Comparison of ENCODE assay signal across 19 cellular contexts in genomic region chr2:241728627-241729026, GRCh38. TPM values are rescaled to one million over a fixed set of nuclear protein-coding genes. Genes with fewer than 3 reads are reported as not detected.
A peak's percentile ranks its signal among the peaks of the same experiment; 100 is the strongest.
DNase-seq lines count a peak whose midpoint lies in the region; ATAC-seq, FAIRE-seq and TF ChIP-seq lines count a peak whose summit lies in the region.
"Had no signal": no experiment of that assay in that cellular context is flagged by ENCODE, and none has a peak within 500 bp of the region (broad histone marks: within the 10 kb centered on the region; RNA-seq: fewer than 3 reads in every experiment).

No MANE protein-coding gene starts in this region.

- H2AFZ ChIP-seq in endothelial cell of umbilical vein (ENCODE audit: low read depth, low read length): peak overlapping the region; percentile 8

- FAIRE-seq in D721Med (lab: Jason Lieb, UNC) (no peak), endothelial cell of umbilical vein (lab: Jason Lieb, UNC) (no peak)
- FAIRE-seq: islet of Langerhans had no signal

- intact Hi-C loops in endothelial cell of umbilical vein (cut with micrococcal nuclease) (no loop called here), gastrocnemius medialis (cut with DNase I; ENCODE audit: low total_unique reads) (loop anchor here (2.0 kb wide), 1 partner anchor 152 kb away; no protein-coding TSS in a partner anchor)

- H3K27me3 ChIP-seq in endothelial cell of umbilical vein (ENCODE audit: control insufficient read depth in 2 of 2, insufficient read depth in 2 of 2, low read length in 2 of 2) (no peaks in the 10 kb centered on the region), gastrocnemius medialis (no peaks in the 10 kb centered on the region)
- H3K27me3 ChIP-seq: cardiac muscle cell, foreskin keratinocyte, Peyer's patch, upper lobe of left lung had no signal

- H4K20me1 ChIP-seq in endothelial cell of umbilical vein (replicated peaks; ENCODE audit: control insufficient read depth, extremely low read depth, insufficient read depth, low read length): no peaks in the 10 kb centered on the region

- H3K27ac ChIP-seq in endothelial cell of umbilical vein (ENCODE audit: insufficient read depth, low read depth, low read length): no peak overlapping the region
- peak overlapping the region; percentile 81 to 90 (median 88) for H3K27ac ChIP-seq in gastrocnemius medialis
- H3K27ac ChIP-seq: cardiac muscle cell, foreskin keratinocyte had no signal

- H3K9me1 ChIP-seq in endothelial cell of umbilical vein (replicated peaks; ENCODE audit: control insufficient read depth, extremely low read depth, insufficient read depth, low read length): no peaks in the 10 kb centered on the region

- POLR2A ChIA-PET in endothelial cell of umbilical vein (lab: Charles Lee): no interaction called here

- no peaks in the 10 kb centered on the region for H3K9me3 ChIP-seq in endothelial cell of umbilical vein (replicated peaks; ENCODE audit: control insufficient read depth, insufficient read depth, low read length)
- no peaks in the 10 kb centered on the region for H3K9me3 ChIP-seq in gastrocnemius medialis
- H3K9me3 ChIP-seq: Peyer's patch, upper lobe of left lung had no signal

- TF ChIP-seq POLR2A in endothelial cell of umbilical vein (IDR thresholded peaks at IDR 0.05; ENCODE audit: low read depth, low read length) (no peak), gastrocnemius medialis (IDR thresholded peaks at IDR 0.05) (peak; percentile 15 to 35)

- H3K36me3 ChIP-seq in endothelial cell of umbilical vein (ENCODE audit: control insufficient read depth in 2 of 2, extremely low read depth in 1 of 2, insufficient read depth in 2 of 2, low read length in 2 of 2) (peaks cover 0 to 2% of the 10 kb centered on the region in 2 experiments), gastrocnemius medialis (peaks cover 0 to 10% of the 10 kb centered on the region in 2 donors)
- H3K36me3 ChIP-seq: cardiac muscle cell had no signal

- H3K4me3 ChIP-seq in endothelial cell of umbilical vein (replicated peaks in 1 of 3; ENCODE audit: insufficient read depth in 1 of 3, low read depth in 1 of 3, low read length in 3 of 3) (no peak overlapping the region), gastrocnemius medialis (peak overlapping the region; percentile 18 to 32 (median 26))
- H3K4me3 ChIP-seq: cardiac muscle cell, Peyer's patch, upper lobe of left lung had no signal

- in situ Hi-C loops in gastrocnemius medialis (cut with MboI; ENCODE audit: low sequenced_read_pairs in 4 of 4): no loop called here
- in situ Hi-C loops in ACHN (cut with HindIII; ENCODE audit: low pct_ligation_motif_present, low pct_unique_long_range_greater_than_20kb, low sequenced_read_pairs): no loop called here

- CTCF ChIA-PET in endothelial cell of umbilical vein (lab: Charles Lee): no interaction called here

- DNase-seq in D721Med (ENCODE audit: insufficient read length, low spot score) (peak; percentile 16), endothelial cell of umbilical vein (ENCODE audit: low read depth, low spot score) (peak; percentile 32), left lobe of liver (ENCODE audit: low spot score) (peak; percentile 66), gastrocnemius medialis (peak; percentile 70 to 93), NCI-H2081 treated with DMSO at 0.1 percent for 48 hours (lab: John Stamatoyannopoulos, UW) (no peak), ACHN (no peak), HuH-7.5 (ENCODE audit: low spot score) (no peak)
- DNase-seq: activated CD8-positive, alpha-beta memory T cell treated with anti-CD3 and anti-CD28 coated beads, Interleukin-2, amount 50 U/mL, for 4 hours; activated naive CD4-positive, alpha-beta T cell treated with anti-CD3 and anti-CD28 coated beads, Interleukin-2, amount 50 U/mL, for 16 hours; endodermal cell; foreskin keratinocyte; NCI-H1694 treated with DMSO at 0.1 percent for 48 hours; NCI-H524; Peyer's patch; stimulated activated CD4-positive, alpha-beta T cell treated with anti-CD3 and anti-CD28 coated beads, Interleukin-4, amount 100 ng/mL, for 24 hours; upper lobe of left lung had no signal

- dilution Hi-C loops in endothelial cell of umbilical vein (cut with MboI; ENCODE audit: extremely low pct_ligation_motif_present, low sequenced_read_pairs): no loop called here

- H3K79me2 ChIP-seq in endothelial cell of umbilical vein (ENCODE audit: control insufficient read depth, insufficient read depth, low read length): no peaks in the 10 kb centered on the region

- ATAC-seq in left lobe of liver (peak; percentile 83), gastrocnemius medialis (peak; percentile 94 to 96), HG03354 (IDR thresholded peaks at IDR 0.05; ENCODE audit: poor library complexity, severe bottlenecking, unreplicated experiment) (no peak)
- ATAC-seq: foreskin keratinocyte had no signal

- H3K9ac ChIP-seq in endothelial cell of umbilical vein (replicated peaks; ENCODE audit: extremely low read depth, insufficient read depth, low read length): no peak overlapping the region

- peaks cover 8% of the 10 kb centered on the region for H3K4me1 ChIP-seq in endothelial cell of umbilical vein (ENCODE audit: control insufficient read depth, extremely low read depth, insufficient read depth, low read length)
- peaks cover 12 to 13% of the 10 kb centered on the region in 2 donors for H3K4me1 ChIP-seq in gastrocnemius medialis
- H3K4me1 ChIP-seq: foreskin keratinocyte had no signal

- TF ChIP-seq CTCF in D721Med (IDR thresholded peaks at IDR 0.05; ENCODE audit: insufficient read depth, missing control alignments) (no peak), endothelial cell of umbilical vein (IDR thresholded peaks at IDR 0.05; ENCODE audit: extremely low read depth in 1 of 2, insufficient read depth in 1 of 2, low read depth in 1 of 2, low read length in 2 of 2) (no peak), gastrocnemius medialis (IDR thresholded peaks at IDR 0.05 in 4 of 5, conservative IDR thresholded peaks at IDR 0.05 in 1 of 5) (no peak)

- H3K4me2 ChIP-seq in endothelial cell of umbilical vein (ENCODE audit: insufficient read depth, low read length): no peak overlapping the region

- BruUV-seq in endothelial cell of umbilical vein (replicated peaks; lab: Mats Ljungman, UMichigan): no TSS peak

TF ChIP-seq in endothelial cell of umbilical vein, 7 proteins besides CTCF, POLR2A, EP300 and RAD21 (continues in another document):
- TF ChIP-seq MYC (IDR thresholded peaks at IDR 0.05; ENCODE audit: low read depth, low read length) (no peak), POLR2AphosphoS5 (IDR thresholded peaks at IDR 0.05; ENCODE audit: insufficient read depth, low read depth, low read length) (no peak), GATA2 (IDR thresholded peaks at IDR 0.05; ENCODE audit: insufficient read depth, insufficient read length, low read depth, low read length) (no peak), FOS (IDR thresholded peaks at IDR 0.05; ENCODE audit: borderline replicate concordance, insufficient read depth, low read length) (no peak), EZH2 (IDR thresholded peaks at IDR 0.05; ENCODE audit: borderline replicate concordance, low read depth, low read length, severe bottlenecking) (no peak)

RNA-seq across cellular contexts. Expression of gene D2HGDH, which starts 5.8 kb away (rescaled TPM):
- total RNA-seq in endothelial cell of umbilical vein (22.3 and 27.9 TPM in 2 replicates), left lobe of liver (45.5 TPM), gastrocnemius medialis (10 to 100 TPM; 15.9 to 39.6 (median 20.3) TPM)
- polyA plus RNA-seq in endothelial cell of umbilical vein: 22.3 and 34.5 TPM in 2 replicates
- polyA plus RNA-seq in endothelial cell of umbilical vein (2011; cell fraction: cytosol; rRNA removed): 6.5 and 11.2 TPM in 2 replicates
- polyA plus RNA-seq in endothelial cell of umbilical vein (2011; cell fraction: nucleus; rRNA removed): 157 and 189 TPM in 2 replicates
- polyA plus RNA-seq in endothelial cell of umbilical vein (2012): 17.8 and 28.8 TPM in 2 replicates
- polyA minus RNA-seq in endothelial cell of umbilical vein: 10.6 and 14.5 TPM in 2 replicates
- 3.1 TPM for polyA minus RNA-seq in endothelial cell of umbilical vein (2011; cell fraction: cytosol; rRNA and poly(A)+ RNA removed)
- 24.5 and 39.8 TPM in 2 replicates for polyA minus RNA-seq in endothelial cell of umbilical vein (2011; cell fraction: nucleus; rRNA and poly(A)+ RNA removed)

RNA-seq across cellular contexts. Expression of gene ING5, which starts 26.8 kb away (rescaled TPM):
- 24.5 and 30.5 TPM in 2 replicates for total RNA-seq in endothelial cell of umbilical vein
- 32.4 and 33.4 TPM in 2 replicates for polyA plus RNA-seq in endothelial cell of umbilical vein
- 32.9 and 34.1 TPM in 2 replicates for polyA plus RNA-seq in endothelial cell of umbilical vein (2011; cell fraction: cytosol; rRNA removed)
- 56.7 and 66.7 TPM in 2 replicates for polyA plus RNA-seq in endothelial cell of umbilical vein (2011; cell fraction: nucleus; rRNA removed)
- 18.4 and 21.0 TPM in 2 replicates for polyA plus RNA-seq in endothelial cell of umbilical vein (2012)
- polyA minus RNA-seq in endothelial cell of umbilical vein: 25.6 and 28.3 TPM in 2 replicates
- 9.2 TPM for polyA minus RNA-seq in endothelial cell of umbilical vein (2011; cell fraction: cytosol; rRNA and poly(A)+ RNA removed)
- polyA minus RNA-seq in endothelial cell of umbilical vein (2011; cell fraction: nucleus; rRNA and poly(A)+ RNA removed): 20.2 and 24.6 TPM in 2 replicates
- 20.7 TPM for total RNA-seq in left lobe of liver
- 10 to 100 TPM; 12.1 to 33.9 (median 27.5) TPM for total RNA-seq in gastrocnemius medialis

RNA-seq across cellular contexts. Expression of gene DTYMK, which starts 42.0 kb away (rescaled TPM):
- total RNA-seq in endothelial cell of umbilical vein (91.9 and 104 TPM in 2 replicates), left lobe of liver (11.5 TPM), gastrocnemius medialis (1 to 10 TPM; 3.9 to 8.2 (median 5.9) TPM)
- polyA plus RNA-seq in endothelial cell of umbilical vein: 61.6 and 67.0 TPM in 2 replicates
- polyA plus RNA-seq in endothelial cell of umbilical vein (2011; cell fraction: cytosol; rRNA removed): 76.1 and 84.6 TPM in 2 replicates
- polyA plus RNA-seq in endothelial cell of umbilical vein (2011; cell fraction: nucleus; rRNA removed): 47.0 and 54.2 TPM in 2 replicates
- polyA plus RNA-seq in endothelial cell of umbilical vein (2012): 45.6 and 65.1 TPM in 2 replicates
- 15.9 and 28.6 TPM in 2 replicates for polyA minus RNA-seq in endothelial cell of umbilical vein
- polyA minus RNA-seq in endothelial cell of umbilical vein (2011; cell fraction: cytosol; rRNA and poly(A)+ RNA removed): 29.3 TPM
- 16.8 and 17.0 TPM in 2 replicates for polyA minus RNA-seq in endothelial cell of umbilical vein (2011; cell fraction: nucleus; rRNA and poly(A)+ RNA removed)

RNA-seq across cellular contexts. Expression of gene GAL3ST2, which starts 48.0 kb away (rescaled TPM):
- total RNA-seq in endothelial cell of umbilical vein (0.23 TPM in 1 of 2 replicates, not detected in the other), left lobe of liver (0.55 TPM), gastrocnemius medialis (1 to 10 TPM in 1 of 4 donors, not detected in 3; 1.6 TPM)
- polyA plus RNA-seq in endothelial cell of umbilical vein: not detected in 2 replicates
- not detected in 2 replicates for polyA plus RNA-seq in endothelial cell of umbilical vein (2011; cell fraction: cytosol; rRNA removed)
- polyA plus RNA-seq in endothelial cell of umbilical vein (2011; cell fraction: nucleus; rRNA removed): not detected in 2 replicates
- polyA plus RNA-seq in endothelial cell of umbilical vein (2012): 0.19 and 0.20 TPM in 2 replicates
- not detected in 2 replicates for polyA minus RNA-seq in endothelial cell of umbilical vein
- not detected for polyA minus RNA-seq in endothelial cell of umbilical vein (2011; cell fraction: cytosol; rRNA and poly(A)+ RNA removed)
- not detected in 2 replicates for polyA minus RNA-seq in endothelial cell of umbilical vein (2011; cell fraction: nucleus; rRNA and poly(A)+ RNA removed)
- total RNA-seq: foreskin keratinocyte had no signal
- polyA plus RNA-seq: cardiac muscle cell, foreskin keratinocyte had no signal

Comparison
In these comparisons a context has a peak if more than half of its experiments do, and no peak if none do; other contexts are left out.
1. DNase-seq: peak in D721Med (single experiment), endothelial cell of umbilical vein (single experiment), left lobe of liver (single experiment) and gastrocnemius medialis (2 of 2); none in NCI-H2081 treated with DMSO at 0.1 percent for 48 hours (single experiment), ACHN (single experiment) and HuH-7.5 (single experiment).
2. H3K4me3 ChIP-seq: peak in gastrocnemius medialis (4 of 4); none in endothelial cell of umbilical vein (0 of 3).